Comparison of ENCODE assay signal across 11 cellular contexts in the genomic region with DNA sequence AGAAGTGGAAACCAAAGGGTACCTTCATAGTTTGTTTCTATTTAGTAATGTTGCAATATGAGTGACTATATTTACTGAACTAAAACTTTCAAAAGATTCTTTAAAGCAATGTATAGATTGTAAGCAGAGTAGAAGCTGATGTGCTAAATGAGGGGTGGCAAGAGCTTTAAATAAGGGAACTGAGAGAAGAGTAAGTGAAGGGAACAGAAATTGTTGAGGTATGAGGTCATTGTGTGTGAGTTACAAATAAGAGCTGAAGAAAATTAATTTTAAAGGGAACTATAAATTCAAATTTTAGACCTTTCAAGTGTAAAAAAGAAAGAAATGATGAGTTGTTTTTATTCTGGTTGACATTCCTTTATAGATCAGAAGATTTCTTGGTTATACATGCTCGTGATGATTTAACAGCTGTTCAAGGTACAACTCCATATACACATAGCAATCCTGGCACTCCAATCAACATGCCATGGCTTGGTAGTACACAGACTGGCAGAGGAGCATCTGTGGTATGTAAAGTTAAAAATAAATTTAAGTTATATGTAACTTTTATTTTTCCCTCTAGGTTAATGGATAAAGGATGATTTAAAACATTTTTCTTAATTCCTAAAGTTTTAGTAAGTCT.
DNase-seq lines count a peak whose midpoint lies in the region; ATAC-seq, FAIRE-seq and TF ChIP-seq lines count a peak whose summit lies in the region.
"Had no signal": no experiment of that assay in that cellular context is flagged by ENCODE, and none has a peak within 500 bp of the region (broad histone marks: within the 10 kb centered on the region; RNA-seq: fewer than 3 reads in every experiment).

No MANE protein-coding gene starts in this region.

- H3K4me2 ChIP-seq in A549: no peak overlapping the region

- no peak for TF ChIP-seq CTCF in A549 (IDR thresholded peaks at IDR 0.05)

- H3K4me1 ChIP-seq in A549: peaks cover 10% of the 10 kb centered on the region
- H3K4me1 ChIP-seq: uterus had no signal

- H3K9me3 ChIP-seq in A549: no peaks in the 10 kb centered on the region
- H3K9me3 ChIP-seq: neutrophil, uterus had no signal

- no peak for TF ChIP-seq RAD21 in A549 (conservative IDR thresholded peaks at IDR 0.05 in 1 of 2, IDR thresholded peaks at IDR 0.05 in 1 of 2)

- TF ChIP-seq POLR2A in A549 (IDR thresholded peaks at IDR 0.05; ENCODE audit: low read length): no peak

- 87% methylated on average over 1 of the region's 1 CpG for WGBS in A549 (ENCODE audit: missing lambda C conversion rate)

- no peak for TF ChIP-seq EP300 in A549 (IDR thresholded peaks at IDR 0.05)

- H3K27ac ChIP-seq in A549: no peak overlapping the region
- H3K27ac ChIP-seq: neutrophil, uterus had no signal

- DNase-seq in A549 (ENCODE audit: low read depth in 1 of 2, low spot score in 1 of 2): no peak
- no peak for DNase-seq in NCI-H146 treated with DMSO at 0.1 percent for 48 hours (lab: John Stamatoyannopoulos, UW; ENCODE audit: unreplicated experiment)
- no peak for DNase-seq in cardiac septum (ENCODE audit: low spot score)
- DNase-seq in posterior vena cava (ENCODE audit: low spot score): no peak
- DNase-seq in sciatic nerve (ENCODE audit: low spot score): no peak
- DNase-seq: NCI-H2107, uterus had no signal

- POLR2A ChIA-PET in A549 (lab: Yijun Ruan, JAX): no interaction called here

- intact Hi-C loops in cardiac septum (cut with DNase I) (no loop called here), posterior vena cava (cut with DNase I) (no loop called here), sciatic nerve (cut with DNase I) (no loop called here)

- ATAC-seq in A549: no peak
- ATAC-seq in GM19043 (IDR thresholded peaks at IDR 0.05; ENCODE audit: low read depth, unreplicated experiment): peak; percentile 94
- peak; percentile 91 for ATAC-seq in HG02759 (IDR thresholded peaks at IDR 0.05; ENCODE audit: unreplicated experiment)
- ATAC-seq in HG03565 (IDR thresholded peaks at IDR 0.05; ENCODE audit: unreplicated experiment): peak; percentile 94
- ATAC-seq in sciatic nerve: no peak

- CTCF ChIA-PET in A549 (lab: Yijun Ruan, JAX): interaction anchor here (1.1 kb wide), 1 partner anchor 12 kb away, joined by 3 read pairs; no protein-coding TSS in a partner anchor

- FAIRE-seq in A549 (lab: Jason Lieb, UNC): peak; percentile 28

- H3K4me3 ChIP-seq in A549: no peak overlapping the region
- H3K4me3 ChIP-seq: uterus had no signal

TF ChIP-seq in A549, 52 proteins besides CTCF, POLR2A, EP300 and RAD21:
- TF ChIP-seq, protein P1, sequence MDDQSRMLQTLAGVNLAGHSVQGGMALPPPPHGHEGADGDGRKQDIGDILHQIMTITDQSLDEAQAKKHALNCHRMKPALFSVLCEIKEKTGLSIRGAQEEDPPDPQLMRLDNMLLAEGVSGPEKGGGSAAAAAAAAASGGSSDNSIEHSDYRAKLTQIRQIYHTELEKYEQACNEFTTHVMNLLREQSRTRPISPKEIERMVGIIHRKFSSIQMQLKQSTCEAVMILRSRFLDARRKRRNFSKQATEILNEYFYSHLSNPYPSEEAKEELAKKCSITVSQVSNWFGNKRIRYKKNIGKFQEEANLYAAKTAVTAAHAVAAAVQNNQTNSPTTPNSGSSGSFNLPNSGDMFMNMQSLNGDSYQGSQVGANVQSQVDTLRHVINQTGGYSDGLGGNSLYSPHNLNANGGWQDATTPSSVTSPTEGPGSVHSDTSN (IDR thresholded peaks at IDR 0.05): no peak
- TF ChIP-seq CHD2 (IDR thresholded peaks at IDR 0.05; ENCODE audit: low read length, partially characterized antibody) (no peak), SMC3 (IDR thresholded peaks at IDR 0.05) (no peak), JUN (IDR thresholded peaks at IDR 0.05) (no peak), ZC3H11A (IDR thresholded peaks at IDR 0.05) (no peak), TP53 (CRISPR knock-in tag; IDR thresholded peaks at IDR 0.05) (no peak), CHD4 (IDR thresholded peaks at IDR 0.05; ENCODE audit: borderline replicate concordance) (no peak), GATA3 (IDR thresholded peaks at IDR 0.05; ENCODE audit: borderline replicate concordance) (no peak)

Comparison
In these comparisons a context has a peak if more than half of its experiments do, and no peak if none do; other contexts are left out.
1. ATAC-seq: peak in GM19043 (single experiment), HG02759 (single experiment) and HG03565 (single experiment); none in A549 (0 of 2) and sciatic nerve (single experiment).